In the genomic region with DNA sequence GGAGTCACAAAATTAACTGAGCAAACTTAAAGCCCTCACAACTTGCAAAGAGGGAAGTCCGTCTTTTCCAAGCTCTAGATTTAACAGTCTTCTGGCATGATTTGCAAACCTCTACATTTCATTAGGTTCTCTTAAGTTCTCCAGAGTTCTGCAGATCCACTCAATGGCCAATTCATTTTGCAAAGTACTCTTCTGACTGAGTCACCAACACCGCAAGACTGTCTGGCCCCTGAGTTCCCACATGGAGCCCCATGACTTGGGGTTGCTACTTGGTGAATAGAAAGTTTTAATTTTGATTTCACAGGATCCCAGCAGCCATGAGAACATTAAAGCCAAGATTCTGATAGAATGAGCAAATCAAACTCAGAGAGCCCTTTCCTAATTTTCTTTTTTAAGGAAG, we compare ENCODE assay signal across 19 cellular contexts.
"Had no signal": no experiment of that assay in that cellular context is flagged by ENCODE, and none has a peak within 500 bp of the region (broad histone marks: within the 10 kb centered on the region; RNA-seq: fewer than 3 reads in every experiment).

No MANE protein-coding gene starts in this region.

- H3K9me3 Mint-ChIP-seq: activated CD4-positive, alpha-beta T cell treated with anti-CD3 and anti-CD28 coated beads, Interleukin-2, amount 10 ng/mL, durations not matched to agents 7 days and 5 days; activated naive CD4-positive, alpha-beta T cell treated with anti-CD3 and anti-CD28 coated beads for 36 hours; activated naive CD8-positive, alpha-beta T cell treated with anti-CD3 and anti-CD28 coated beads, Interleukin-2, amount 50 U/mL, for 24 hours; activated T-cell treated with anti-CD3 and anti-CD28 coated beads, Interleukin-2, amount 50 U/mL, for 24 hours; nephron progenitor cell had no signal

- H3K4me1 ChIP-seq: ascending aorta had no signal

- H3K4me1 Mint-ChIP-seq: activated CD4-positive, alpha-beta T cell treated with anti-CD3 and anti-CD28 coated beads, Interleukin-2, amount 10 ng/mL, durations not matched to agents 7 days and 5 days; activated naive CD8-positive, alpha-beta T cell treated with anti-CD3 and anti-CD28 coated beads, Interleukin-2, amount 50 U/mL, for 24 hours had no signal

- H3K27me3 ChIP-seq: ascending aorta had no signal

- H3K27ac ChIP-seq: ascending aorta had no signal

- H3K4me3 ChIP-seq: ascending aorta had no signal

- ATAC-seq: activated CD4-positive, CD25-positive, alpha-beta regulatory T cell treated with anti-CD3 and anti-CD28 coated beads, Interleukin-2, amount 50 U/mL, for 24 hours; activated CD8-positive, alpha-beta T cell treated with anti-CD3 and anti-CD28 coated beads, Interleukin-2, amount 10 ng/mL, durations not matched to agents 7 days and 5 days; activated naive CD8-positive, alpha-beta T cell treated with anti-CD3 and anti-CD28 coated beads, Interleukin-2, amount 50 U/mL, for 24 hours; esophagus mucosa; stimulated activated naive CD8-positive, alpha-beta T cell treated with anti-CD3 and anti-CD28 coated beads, Interleukin-15, Interleukin-2, amounts not matched to agents 100 U/mL and 50 U/mL, for 24 hours had no signal

- H3K27me3 Mint-ChIP-seq: activated CD4-positive, alpha-beta T cell treated with anti-CD3 and anti-CD28 coated beads, Interleukin-2, amount 10 ng/mL, durations not matched to agents 7 days and 5 days; type B pancreatic cell had no signal

- DNase-seq: activated CD4-positive, alpha-beta T cell treated with anti-CD3 and anti-CD28 coated beads, Interleukin-2, amount 10 ng/mL, durations not matched to agents 7 days and 5 days; activated CD8-positive, alpha-beta T cell treated with anti-CD3 and anti-CD28 coated beads, Interleukin-2, amount 10 ng/mL, durations not matched to agents 7 days and 5 days; activated naive CD4-positive, alpha-beta T cell treated with anti-CD3 and anti-CD28 coated beads for 36 hours; activated naive CD8-positive, alpha-beta T cell treated with anti-CD3 and anti-CD28 coated beads, Interleukin-2, amount 50 U/mL, for 24 hours; activated T-cell treated with anti-CD3 and anti-CD28 coated beads, Interleukin-2, amount 50 U/mL, for 24 hours; cerebellar nuclear complex; cortex of kidney; hippocampal formation; left colon; mammary epithelial cell; nephron progenitor cell; nucleus accumbens; stimulated activated naive CD8-positive, alpha-beta T cell treated with anti-CD3 and anti-CD28 coated beads, Interleukin-15, Interleukin-2, amounts not matched to agents 100 U/mL and 50 U/mL, for 24 hours; T-helper 1 cell; T1000 had no signal

- H3K36me3 ChIP-seq: ascending aorta had no signal

- H3K9me3 ChIP-seq: ascending aorta had no signal

- H3K36me3 Mint-ChIP-seq: type B pancreatic cell had no signal

- H3K4me3 Mint-ChIP-seq: activated CD4-positive, alpha-beta T cell treated with anti-CD3 and anti-CD28 coated beads, Interleukin-2, amount 10 ng/mL, durations not matched to agents 7 days and 5 days; activated CD8-positive, alpha-beta T cell treated with anti-CD3 and anti-CD28 coated beads, Interleukin-2, amount 10 ng/mL, durations not matched to agents 7 days and 5 days; activated naive CD4-positive, alpha-beta T cell treated with anti-CD3 and anti-CD28 coated beads for 36 hours; activated naive CD8-positive, alpha-beta T cell treated with anti-CD3 and anti-CD28 coated beads, Interleukin-2, amount 50 U/mL, for 24 hours; activated T-cell treated with anti-CD3 and anti-CD28 coated beads, Interleukin-2, amount 50 U/mL, for 24 hours; nephron progenitor cell had no signal

- H3K27ac Mint-ChIP-seq: activated CD4-positive, alpha-beta T cell treated with anti-CD3 and anti-CD28 coated beads, Interleukin-2, amount 10 ng/mL, durations not matched to agents 7 days and 5 days; activated CD8-positive, alpha-beta T cell treated with anti-CD3 and anti-CD28 coated beads, Interleukin-2, amount 10 ng/mL, durations not matched to agents 7 days and 5 days; activated naive CD4-positive, alpha-beta T cell treated with anti-CD3 and anti-CD28 coated beads for 36 hours; activated naive CD8-positive, alpha-beta T cell treated with anti-CD3 and anti-CD28 coated beads, Interleukin-2, amount 50 U/mL, for 24 hours; activated T-cell treated with anti-CD3 and anti-CD28 coated beads, Interleukin-2, amount 50 U/mL, for 24 hours; nephron progenitor cell had no signal
